Comparison of ENCODE assay signal across 1 cellular context in the genomic region with DNA sequence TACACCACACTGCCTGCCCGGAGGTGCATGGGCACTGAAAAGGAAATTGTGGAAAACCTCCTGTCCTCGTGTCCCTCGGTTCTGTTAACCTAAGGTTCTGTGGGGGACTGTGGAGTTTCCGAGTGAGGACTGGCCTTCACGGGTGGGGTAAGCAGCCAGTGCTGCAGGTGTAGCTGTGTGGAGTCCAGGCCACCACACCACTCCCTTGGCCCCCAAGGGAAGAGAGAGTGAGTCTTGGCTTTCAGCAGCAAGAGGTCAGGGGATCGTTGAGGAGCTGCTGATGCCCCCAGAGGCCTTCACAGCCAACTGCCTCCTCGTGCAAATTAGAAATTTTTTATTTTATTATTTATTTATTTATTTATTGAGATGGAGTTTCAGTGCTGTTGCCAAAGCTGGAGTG.
TF ChIP-seq lines count a peak whose summit lies in the region.

No MANE protein-coding gene starts in this region.

TF ChIP-seq in H1, 55 proteins besides CTCF, POLR2A, EP300 and RAD21:
- no peak for TF ChIP-seq CEBPB (IDR thresholded peaks at IDR 0.05; ENCODE audit: low read depth, low read length)
- TF ChIP-seq SP1 (IDR thresholded peaks at IDR 0.05; ENCODE audit: low read depth, low read length), result no peak
- TF ChIP-seq, protein P1, sequence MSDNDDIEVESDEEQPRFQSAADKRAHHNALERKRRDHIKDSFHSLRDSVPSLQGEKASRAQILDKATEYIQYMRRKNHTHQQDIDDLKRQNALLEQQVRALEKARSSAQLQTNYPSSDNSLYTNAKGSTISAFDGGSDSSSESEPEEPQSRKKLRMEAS (IDR thresholded peaks at IDR 0.05), result no peak
